Comparison of ENCODE assay signal across 17 cellular contexts in genomic region chr5:29367176-29367833, GRCh38.
DNase-seq lines count a peak whose midpoint lies in the region; ATAC-seq and TF ChIP-seq lines count a peak whose summit lies in the region.
"Had no signal": no experiment of that assay in that cellular context is flagged by ENCODE, and none has a peak within 500 bp of the region (broad histone marks: within the 10 kb centered on the region; RNA-seq: fewer than 3 reads in every experiment).

No MANE protein-coding gene starts in this region.

- peak; percentile 69 for TF ChIP-seq CTCF in endodermal cell (conservative IDR thresholded peaks at IDR 0.05)

- no peaks in the 10 kb centered on the region for H3K36me3 Mint-ChIP-seq in endodermal cell (ENCODE audit: low read depth)

- DNase-seq in DMS 273 (lab: John Stamatoyannopoulos, UW; ENCODE audit: unreplicated experiment) (peak; percentile 8), DMS 273 treated with DMSO at 0.1 percent for 48 hours (lab: John Stamatoyannopoulos, UW) (no peak), NCI-H146 treated with DMSO at 0.1 percent for 48 hours (lab: John Stamatoyannopoulos, UW; ENCODE audit: unreplicated experiment) (peak; percentile 6), endodermal cell (peak; percentile 61), pons (ENCODE audit: low spot score) (peak; percentile 62), SK-N-DZ (ENCODE audit: low spot score) (no peak)
- no peak for DNase-seq in stimulated activated CD4-positive, alpha-beta T cell treated with anti-CD3 and anti-CD28 coated beads, Interleukin-4, amount 100 ng/mL, for 4 hours
- DNase-seq: 8988T; activated CD4-positive, alpha-beta T cell treated with anti-CD3 and anti-CD28 coated beads for 1 hour; activated T-cell treated with anti-CD3 and anti-CD28 coated beads, Interleukin-2, amount 50 U/mL, for 1 hour; IMR-90; NCI-H187; spleen had no signal

- H3K27me3 ChIP-seq in endodermal cell (ENCODE audit: control insufficient read depth, insufficient read depth, low read length, poor library complexity, severe bottlenecking): no peaks in the 10 kb centered on the region
- H3K27me3 ChIP-seq: neutrophil, spleen had no signal

- H3K9me3 Mint-ChIP-seq in endodermal cell: peaks cover 3% of the 10 kb centered on the region

- peaks cover 8% of the 10 kb centered on the region for H3K9me3 ChIP-seq in endodermal cell (ENCODE audit: control insufficient read depth, low read length)
- H3K9me3 ChIP-seq: neutrophil had no signal

- H3K36me3 ChIP-seq in endodermal cell (ENCODE audit: control insufficient read depth, insufficient read depth, low read length): no peaks in the 10 kb centered on the region
- H3K36me3 ChIP-seq: neutrophil, spleen had no signal

- H3K9ac ChIP-seq in endodermal cell (ENCODE audit: extremely low read depth, low read length, poor library complexity, severe bottlenecking): no peak overlapping the region

- H3K4me3 Mint-ChIP-seq in endodermal cell: no peak overlapping the region

- H3K4me1 ChIP-seq in endodermal cell (ENCODE audit: control insufficient read depth, insufficient read depth, low read length): no peaks in the 10 kb centered on the region
- H3K4me1 ChIP-seq: spleen had no signal

- no peak overlapping the region for H3K27ac ChIP-seq in endodermal cell (ENCODE audit: low read depth, low read length)
- H3K27ac ChIP-seq: neutrophil, spleen had no signal

- H3K27me3 Mint-ChIP-seq in endodermal cell (ENCODE audit: insufficient read depth): no peaks in the 10 kb centered on the region

- peaks cover 5% of the 10 kb centered on the region for H3K4me1 Mint-ChIP-seq in endodermal cell

- H3K4me3 ChIP-seq in endodermal cell (ENCODE audit: low read length): no peak overlapping the region
- H3K4me3 ChIP-seq: lung, spleen had no signal

- H3K27ac Mint-ChIP-seq in endodermal cell: no peak overlapping the region

- WGBS in endodermal cell (ENCODE audit: insufficient coverage in 1 of 2, insufficient read length in 1 of 2), 2 experiments: 20 to 51% methylated on average over 2 to 5 of the region's 5 CpGs

- ATAC-seq in HG03097 (IDR thresholded peaks at IDR 0.05; ENCODE audit: low FRiP score, unreplicated experiment): no peak
- ATAC-seq: esophagus mucosa had no signal

Comparison
In these comparisons a context has a peak if more than half of its experiments do, and no peak if none do; other contexts are left out.
1. DNase-seq: peak in DMS 273 (single experiment), NCI-H146 treated with DMSO at 0.1 percent for 48 hours (single experiment), endodermal cell (single experiment) and pons (single experiment); none in DMS 273 treated with DMSO at 0.1 percent for 48 hours (single experiment), SK-N-DZ (single experiment) and stimulated activated CD4-positive, alpha-beta T cell treated with anti-CD3 and anti-CD28 coated beads, Interleukin-4, amount 100 ng/mL, for 4 hours (0 of 2).